9 cellular contexts compared by ENCODE assay signal in the genomic region with DNA sequence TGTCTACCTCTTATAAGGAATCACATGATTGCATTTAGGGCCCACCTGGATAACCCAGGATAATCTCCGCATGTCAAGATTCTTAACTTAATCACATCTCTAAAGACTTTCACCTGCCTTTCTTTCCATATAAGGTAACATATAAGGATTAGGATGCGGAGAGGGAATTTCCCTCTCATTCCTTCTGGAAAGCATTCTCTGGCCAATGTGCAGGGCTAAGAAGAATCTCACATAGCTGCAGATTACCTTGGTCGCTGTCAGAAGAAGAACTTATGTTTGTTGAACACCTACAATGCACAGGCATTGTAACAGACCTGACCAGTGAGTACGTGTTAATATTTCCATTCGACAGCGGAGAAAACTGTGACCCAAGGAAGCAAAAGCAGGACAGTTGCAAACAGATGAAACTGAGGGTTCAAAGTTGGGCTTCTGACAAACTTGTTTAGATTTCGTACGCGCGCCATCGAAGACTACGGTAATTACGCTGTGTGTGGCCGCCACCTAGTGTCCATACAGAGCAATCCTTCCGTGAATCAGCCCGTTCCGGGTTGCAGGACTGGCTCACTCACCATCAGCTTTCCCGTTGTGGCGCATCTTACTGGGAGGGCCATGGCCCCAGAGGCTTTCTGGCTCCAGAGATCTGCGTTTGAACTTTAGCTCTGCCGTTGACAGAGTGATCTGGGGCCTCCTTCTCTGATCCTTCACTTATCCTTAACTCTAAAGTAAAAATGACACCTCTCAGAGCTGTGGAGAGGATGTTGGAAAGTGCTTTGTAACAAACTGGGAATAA. TPM values are rescaled to one million over a fixed set of nuclear protein-coding genes. Genes with fewer than 3 reads are reported as not detected.
A peak's percentile ranks its signal among the peaks of the same experiment; 100 is the strongest.
DNase-seq lines count a peak whose midpoint lies in the region; ATAC-seq, FAIRE-seq and TF ChIP-seq lines count a peak whose summit lies in the region.
"Had no signal": no experiment of that assay in that cellular context is flagged by ENCODE, and none has a peak within 500 bp of the region (broad histone marks: within the 10 kb centered on the region; RNA-seq: fewer than 3 reads in every experiment).

No MANE protein-coding gene starts in this region.

- H3K9me3 ChIP-seq in A549 (no peaks in the 10 kb centered on the region), pancreas (no peaks in the 10 kb centered on the region), upper lobe of right lung (no peaks in the 10 kb centered on the region)

- peak; percentile 89 to 91 for TF ChIP-seq RAD21 in A549 (conservative IDR thresholded peaks at IDR 0.05 in 1 of 2, IDR thresholded peaks at IDR 0.05 in 1 of 2)

- ATAC-seq in A549 = peak; percentile 96 to 99
- peak; percentile 58 for ATAC-seq in GM18520 (IDR thresholded peaks at IDR 0.05; ENCODE audit: unreplicated experiment)
- ATAC-seq in pancreas = peak; percentile 89 to 99 (median 98)
- peak; percentile 97 for ATAC-seq in upper lobe of right lung

- FAIRE-seq in A549 (lab: Jason Lieb, UNC) (peak; percentile 54), pancreas (lab: Jason Lieb, UNC) (no peak)

- H3K4me3 ChIP-seq in A549 (no peak overlapping the region), LNCaP clone FGC (ENCODE audit: low read depth, low read length) (no peak overlapping the region), pancreas (no peak overlapping the region), upper lobe of right lung (no peak overlapping the region)

- POLR2A ChIA-PET in A549 (lab: Yijun Ruan, JAX) = no interaction called here

- no peaks in the 10 kb centered on the region for H3K4me1 ChIP-seq in A549
- H3K4me1 ChIP-seq in pancreas = no peaks in the 10 kb centered on the region
- H3K4me1 ChIP-seq in upper lobe of right lung = peaks cover 3% of the 10 kb centered on the region

- no peaks in the 10 kb centered on the region for H3K36me3 Mint-ChIP-seq in activated naive CD4-positive, alpha-beta T cell treated with anti-CD3 and anti-CD28 coated beads for 36 hours (ENCODE audit: low read depth)

- H3K27me3 ChIP-seq in pancreas (peaks cover 0 to 5% (median 0%) of the 10 kb centered on the region in 4 donors), upper lobe of right lung (no peaks in the 10 kb centered on the region)

- H3K9me3 Mint-ChIP-seq in activated naive CD4-positive, alpha-beta T cell treated with anti-CD3 and anti-CD28 coated beads for 36 hours = no peaks in the 10 kb centered on the region

- peaks cover 39% of the 10 kb centered on the region for H3K4me1 Mint-ChIP-seq in activated naive CD4-positive, alpha-beta T cell treated with anti-CD3 and anti-CD28 coated beads for 36 hours (ENCODE audit: low read depth)

- in situ Hi-C loops in SK-MEL-5 (cut with HindIII; ENCODE audit: low pct_unique_long_range_greater_than_20kb, low sequenced_read_pairs) = no loop called here

- no peak for TF ChIP-seq EP300 in A549 (IDR thresholded peaks at IDR 0.05)

- TF ChIP-seq CTCF in A549 (IDR thresholded peaks at IDR 0.05) (peak; percentile 92), LNCaP clone FGC (IDR thresholded peaks at IDR 0.05; ENCODE audit: control insufficient read depth, extremely low read depth, insufficient read depth) (peak; percentile 95), pancreas (IDR thresholded peaks at IDR 0.05) (peak; percentile 64 to 74 (median 65)), upper lobe of right lung (IDR thresholded peaks at IDR 0.05) (peak; percentile 83)

- DNase-seq in A549 (ENCODE audit: low read depth in 1 of 2, low spot score in 1 of 2) = peak; percentile 82 to 83
- DNase-seq in LNCaP clone FGC (ENCODE audit: low read depth) = peak; percentile 26
- DNase-seq in SK-MEL-5 (ENCODE audit: low read depth, low spot score) = peak; percentile 86
- DNase-seq in activated naive CD4-positive, alpha-beta T cell treated with anti-CD3 and anti-CD28 coated beads for 36 hours = peak; percentile 88
- peak; percentile 34 for DNase-seq in glomerular endothelial cell (ENCODE audit: extremely low read depth, low read depth, low spot score)
- peak; percentile 37 to 77 (median 63) for DNase-seq in pancreas
- peak; percentile 74 for DNase-seq in upper lobe of right lung

- 15% methylated on average over 21 of the region's 21 CpGs for WGBS in A549 (ENCODE audit: missing lambda C conversion rate)
- 11 to 12% methylated on average over 21 of the region's 21 CpGs for WGBS in pancreas, 2 donors

- no peak for TF ChIP-seq POLR2A in A549 (IDR thresholded peaks at IDR 0.05; ENCODE audit: low read length)

- CTCF ChIA-PET in A549 (lab: Yijun Ruan, JAX) = interaction anchor here (0.6 to 10.0 kb wide), 48 partner anchors 9 to 475 kb away, joined by 3 to 81 read pairs (median 5); partner anchors contain the start of genes C20orf202, FAM110A and TMEM74B
- CTCF ChIA-PET in activated naive CD4-positive, alpha-beta T cell treated with anti-CD3 and anti-CD28 coated beads for 36 hours (lab: Charles Lee) = interaction anchor here (0.6 to 1.9 kb wide), 26 partner anchors 8 to 396 kb away, joined by 3 to 9 read pairs (median 3); partner anchors contain the start of genes C20orf202 and RAD21L1

- H3K27me3 Mint-ChIP-seq in activated naive CD4-positive, alpha-beta T cell treated with anti-CD3 and anti-CD28 coated beads for 36 hours (ENCODE audit: low read depth) = no peaks in the 10 kb centered on the region

- H3K4me2 ChIP-seq in A549 = peak overlapping the region; percentile 60

- H3K27ac Mint-ChIP-seq in activated naive CD4-positive, alpha-beta T cell treated with anti-CD3 and anti-CD28 coated beads for 36 hours = no peak overlapping the region

- intact Hi-C loops in activated naive CD4-positive, alpha-beta T cell treated with anti-CD3 and anti-CD28 coated beads for 36 hours (cut with micrococcal nuclease) = loop anchor here (1.0 to 5.0 kb wide), 5 partner anchors 28 to 397 kb away; partner anchors contain the start of genes PSMF1 and TMEM74B
- intact Hi-C loops in pancreas (cut with DNase I) (no loop called here), upper lobe of right lung (cut with DNase I) (no loop called here)

- H3K36me3 ChIP-seq in pancreas = no peaks in the 10 kb centered on the region
- no peaks in the 10 kb centered on the region for H3K36me3 ChIP-seq in upper lobe of right lung

- no peak overlapping the region for H3K4me3 Mint-ChIP-seq in activated naive CD4-positive, alpha-beta T cell treated with anti-CD3 and anti-CD28 coated beads for 36 hours

- H3K27ac ChIP-seq in A549 = no peak overlapping the region
- no peak overlapping the region for H3K27ac ChIP-seq in pancreas
- H3K27ac ChIP-seq in upper lobe of right lung = no peak overlapping the region

RNA-seq across cellular contexts. Expression of gene C20orf202, which starts 9.5 kb away (rescaled TPM):
- polyA plus RNA-seq in A549 (2011; rRNA removed) = 0.12 and 0.32 TPM in 2 replicates
- 0.03 TPM in 1 of 2 replicates, not detected in the other for polyA plus RNA-seq in A549 (2012; cell fraction: cytosol; rRNA removed)
- polyA plus RNA-seq in A549 (2012; cell fraction: nucleus; rRNA removed) = 0.02 TPM in 1 of 2 replicates, not detected in the other
- polyA plus RNA-seq in A549 (2017; fragmentation: RNase III; extraction: RNeasy Plus Mini Kit Qiagen cat#74134 plus additional on column Dnase treatment) = 0.09 TPM in 1 of 3 replicates, not detected in the others
- 0.15 TPM in 1 of 2 replicates, not detected in the other for polyA minus RNA-seq in A549 (2011; rRNA and poly(A)+ RNA removed)
- not detected in 2 replicates for total RNA-seq in SK-MEL-5 (2014; rRNA removed; shearing (Covaris generic))
- polyA plus RNA-seq in SK-MEL-5 (2015; cell fraction: cytosol; rRNA removed) = not detected in 2 replicates
- not detected in 2 replicates for polyA plus RNA-seq in SK-MEL-5 (2015; cell fraction: nucleus; rRNA removed)
- total RNA-seq in activated naive CD4-positive, alpha-beta T cell treated with anti-CD3 and anti-CD28 coated beads for 36 hours = not detected
- not detected in 2 replicates for total RNA-seq in glomerular endothelial cell
- under 1 TPM in 3 of 6 donors, not detected in 3; 0.13 to 0.18 (median 0.14) TPM for total RNA-seq in pancreas
- under 1 TPM in 1 of 2 donors, not detected in 1; 0.23 TPM for polyA plus RNA-seq in pancreas
- 0.64 TPM for total RNA-seq in upper lobe of right lung

RNA-seq across cellular contexts. Expression of gene RAD21L1, which starts 13.0 kb away (rescaled TPM):
- not detected in 2 replicates for polyA plus RNA-seq in A549 (2011; rRNA removed)
- polyA plus RNA-seq in A549 (2012; cell fraction: cytosol; rRNA removed) = not detected in 2 replicates
- polyA plus RNA-seq in A549 (2012; cell fraction: nucleus; rRNA removed) = not detected in 2 replicates
- not detected in 3 replicates for polyA plus RNA-seq in A549 (2017; fragmentation: RNase III; extraction: RNeasy Plus Mini Kit Qiagen cat#74134 plus additional on column Dnase treatment)
- polyA minus RNA-seq in A549 (2011; rRNA and poly(A)+ RNA removed) = not detected in 2 replicates
- 0.11 TPM in 1 of 2 replicates, not detected in the other for total RNA-seq in SK-MEL-5 (2014; rRNA removed; shearing (Covaris generic))
- 0.08 TPM in 1 of 2 replicates, not detected in the other for polyA plus RNA-seq in SK-MEL-5 (2015; cell fraction: cytosol; rRNA removed)
- not detected in 2 replicates for polyA plus RNA-seq in SK-MEL-5 (2015; cell fraction: nucleus; rRNA removed)
- total RNA-seq in activated naive CD4-positive, alpha-beta T cell treated with anti-CD3 and anti-CD28 coated beads for 36 hours = not detected
- total RNA-seq in glomerular endothelial cell = not detected in 2 replicates
- total RNA-seq in pancreas = not detected
- not detected for polyA plus RNA-seq in pancreas
- total RNA-seq in upper lobe of right lung = not detected
- polyA plus RNA-seq: thymus had no signal

RNA-seq across cellular contexts. Expression of gene TMEM74B, which starts 28.0 kb away (rescaled TPM):
- polyA plus RNA-seq in A549 (2011; rRNA removed) (2.9 and 3.3 TPM in 2 replicates), A549 (2017; fragmentation: RNase III; extraction: RNeasy Plus Mini Kit Qiagen cat#74134 plus additional on column Dnase treatment) (2.8 to 3.7 TPM (median 3.4 TPM) in 3 replicates), pancreas (10 to 100 TPM in 1 of 2 donors, 1 to 10 TPM in 1; 4.4 to 15.3 TPM)
- 2.9 and 3.4 TPM in 2 replicates for polyA plus RNA-seq in A549 (2012; cell fraction: cytosol; rRNA removed)
- polyA plus RNA-seq in A549 (2012; cell fraction: nucleus; rRNA removed) = 22.0 and 22.7 TPM in 2 replicates
- 1.6 and 1.8 TPM in 2 replicates for polyA minus RNA-seq in A549 (2011; rRNA and poly(A)+ RNA removed)
- 3.9 and 5.7 TPM in 2 replicates for total RNA-seq in SK-MEL-5 (2014; rRNA removed; shearing (Covaris generic))
- 1.9 TPM in 2 replicates for polyA plus RNA-seq in SK-MEL-5 (2015; cell fraction: cytosol; rRNA removed)
- 62.0 and 65.1 TPM in 2 replicates for polyA plus RNA-seq in SK-MEL-5 (2015; cell fraction: nucleus; rRNA removed)
- total RNA-seq in activated naive CD4-positive, alpha-beta T cell treated with anti-CD3 and anti-CD28 coated beads for 36 hours = under 1 TPM in 1 of 2 experiments, not detected in 1; 0.17 TPM
- total RNA-seq in glomerular endothelial cell (0.76 and 1.2 TPM in 2 replicates), pancreas (1 to 10 TPM in 1 of 6 donors, under 1 TPM in 5; 0.22 to 1.6 (median 0.59) TPM), upper lobe of right lung (6.1 TPM)

RNA-seq across cellular contexts. Expression of gene SNPH, which starts 53.3 kb away (rescaled TPM):
- polyA plus RNA-seq in A549 (2011; rRNA removed) (1.1 and 2.0 TPM in 2 replicates), A549 (2017; fragmentation: RNase III; extraction: RNeasy Plus Mini Kit Qiagen cat#74134 plus additional on column Dnase treatment) (3.6 to 5.2 TPM (median 4.6 TPM) in 3 replicates), pancreas (1 to 10 TPM; 3.6 to 4.3 TPM)
- polyA plus RNA-seq in A549 (2012; cell fraction: cytosol; rRNA removed) = 1.3 and 2.0 TPM in 2 replicates
- 7.7 and 7.8 TPM in 2 replicates for polyA plus RNA-seq in A549 (2012; cell fraction: nucleus; rRNA removed)
- 1.7 and 2.4 TPM in 2 replicates for polyA minus RNA-seq in A549 (2011; rRNA and poly(A)+ RNA removed)
- total RNA-seq in SK-MEL-5 (2014; rRNA removed; shearing (Covaris generic)) = 9.4 and 10.7 TPM in 2 replicates
- polyA plus RNA-seq in SK-MEL-5 (2015; cell fraction: cytosol; rRNA removed) = 13.2 and 15.7 TPM in 2 replicates
- polyA plus RNA-seq in SK-MEL-5 (2015; cell fraction: nucleus; rRNA removed) = 12.8 and 17.3 TPM in 2 replicates
- 1 to 10 TPM; 6.7 to 7.3 TPM for total RNA-seq in activated naive CD4-positive, alpha-beta T cell treated with anti-CD3 and anti-CD28 coated beads for 36 hours
- total RNA-seq in glomerular endothelial cell (11.6 and 12.2 TPM in 2 replicates), pancreas (1 to 10 TPM; 1.1 to 2.7 (median 2.2) TPM), upper lobe of right lung (4.3 TPM)

Comparison
In these comparisons a context has a peak if more than half of its experiments do, and no peak if none do; other contexts are left out.
1. DNase-seq: peak in every context shown above with its lines; median percentile 88 in activated naive CD4-positive, alpha-beta T cell treated with anti-CD3 and anti-CD28 coated beads for 36 hours; 86 in SK-MEL-5; 82 in A549; 74 in upper lobe of right lung; 63 in pancreas; 34 in glomerular endothelial cell; 26 in LNCaP clone FGC.